8 cellular contexts compared by ENCODE assay signal in genomic region chr10:103568505-103568904, GRCh38.
"Had no signal": no experiment of that assay in that cellular context is flagged by ENCODE, and none has a peak within 500 bp of the region (broad histone marks: within the 10 kb centered on the region; RNA-seq: fewer than 3 reads in every experiment).

No MANE protein-coding gene starts in this region.

- ATAC-seq: HCT116, HepG2 had no signal

- H3K4me3 Mint-ChIP-seq: HFFc6 had no signal

- H3K4me3 ChIP-seq: GM23248, HAP-1 had no signal

- H3K36me3 Mint-ChIP-seq: IgD-negative memory B cell had no signal

- DNase-seq: GM23248, GOT3, H7, HFFc6 had no signal

- H3K9me3 ChIP-seq: HAP-1 had no signal

- H3K9ac ChIP-seq: GM23248 had no signal

- H3K9me3 Mint-ChIP-seq: HFFc6, IgD-negative memory B cell had no signal

- H3K4me1 Mint-ChIP-seq: IgD-negative memory B cell had no signal

- H3K36me3 ChIP-seq: HAP-1 had no signal

- H3K4me1 ChIP-seq: HAP-1 had no signal

- H3K27ac Mint-ChIP-seq: HFFc6, IgD-negative memory B cell had no signal
